ENCODE assay signal across 21 cellular contexts in genomic region chr22:42786606-42787356, GRCh38.
DNase-seq lines count a peak whose midpoint lies in the region; ATAC-seq, FAIRE-seq and TF ChIP-seq lines count a peak whose summit lies in the region.
"Had no signal": no experiment of that assay in that cellular context is flagged by ENCODE, and none has a peak within 500 bp of the region (broad histone marks: within the 10 kb centered on the region; RNA-seq: fewer than 3 reads in every experiment).

No MANE protein-coding gene starts in this region.

- H3K27me3 ChIP-seq in H9 (ENCODE audit: insufficient read depth, low read length) = no peaks in the 10 kb centered on the region
- H3K27me3 ChIP-seq: BLaER1 had no signal

- H3K23me2 ChIP-seq in H9 (ENCODE audit: insufficient read length, low read depth, low read length, poor library complexity, severe bottlenecking) = no peaks in the 10 kb centered on the region

- FAIRE-seq in GM12891 (lab: Jason Lieb, UNC) = peak; percentile 72
- FAIRE-seq: GM12878 had no signal

- no peak overlapping the region for H3K14ac ChIP-seq in H9 (ENCODE audit: insufficient read depth, low read length)

- TF ChIP-seq CTCF in H9 (conservative IDR thresholded peaks at IDR 0.05) = no peak
- no peak for TF ChIP-seq CTCF in neural crest cell (conservative IDR thresholded peaks at IDR 0.05)

- H3K79me1 ChIP-seq in H9 (ENCODE audit: insufficient read depth, low read depth, low read length, poor library complexity, severe bottlenecking) = no peaks in the 10 kb centered on the region

- H3K27ac Mint-ChIP-seq in H9 (peak overlapping the region in 1 of 3 experiments; percentile 60; a peak in 1 of 7 replicates), neural crest cell (ENCODE audit: unreplicated experiment) (peak overlapping the region; percentile 57)
- H3K27ac Mint-ChIP-seq: CD4-positive, alpha-beta T cell had no signal

- H2BK15ac ChIP-seq in H9 (ENCODE audit: low read depth, low read length) = no peak overlapping the region

- no peak overlapping the region for H3K4me2 ChIP-seq in H9 (ENCODE audit: insufficient read depth, insufficient read length, low read length)
- H3K4me2 ChIP-seq: BLaER1 had no signal

- no peak overlapping the region for H2BK12ac ChIP-seq in H9 (ENCODE audit: insufficient read length, low read depth, low read length)

- H3K4ac ChIP-seq in H9 (ENCODE audit: low read depth, low read length) = no peak overlapping the region

- H3K4me3 Mint-ChIP-seq in H9 (no peak overlapping the region), neural crest cell (no peak overlapping the region)
- H3K4me3 Mint-ChIP-seq: CD4-positive, alpha-beta T cell had no signal

- H4K5ac ChIP-seq in H9 (ENCODE audit: insufficient read length, low read depth, low read length) = no peak overlapping the region

- H3K27me3 Mint-ChIP-seq in H9 (ENCODE audit: low read depth) (peaks cover 3% of the 10 kb centered on the region), neural crest cell (ENCODE audit: low read depth) (no peaks in the 10 kb centered on the region)
- H3K27me3 Mint-ChIP-seq: CD4-positive, alpha-beta T cell had no signal

- H3K9me3 Mint-ChIP-seq in H9 (no peaks in the 10 kb centered on the region), neural crest cell (no peaks in the 10 kb centered on the region)
- H3K9me3 Mint-ChIP-seq: CD4-positive, alpha-beta T cell had no signal

- no CpG with 5 or more reads among the region's 16 CpGs for WGBS in H9 (ENCODE audit: extremely low coverage, insufficient read length, low lambda C conversion rate)

- H3K23ac ChIP-seq in H9 (ENCODE audit: insufficient read length, low read depth, low read length) = no peak overlapping the region

- no peak overlapping the region for H3K56ac ChIP-seq in H9 (ENCODE audit: insufficient read length, low read depth, low read length)

- no peak overlapping the region for H3K9ac ChIP-seq in H9 (ENCODE audit: extremely low read depth, insufficient read length, low read length)
- H3K9ac ChIP-seq: BLaER1, GM23248 had no signal

- H3K4me1 Mint-ChIP-seq in H9 (peaks cover 0 to 8% of the 10 kb centered on the region in 2 experiments; a peak in 2 of 4 replicates), neural crest cell (peaks cover 3% of the 10 kb centered on the region)

- H3T11ph ChIP-seq in H9 (ENCODE audit: low read length) = no peak overlapping the region

- no peaks in the 10 kb centered on the region for H4K20me1 ChIP-seq in H9 (ENCODE audit: control insufficient read depth, insufficient read depth, insufficient read length)
- H4K20me1 ChIP-seq: BLaER1 had no signal

- H2AK5ac ChIP-seq in H9 (ENCODE audit: insufficient read length, low read length) = no peak overlapping the region

- ATAC-seq in GM21526 (IDR thresholded peaks at IDR 0.05; ENCODE audit: low FRiP score, unreplicated experiment) = no peak

- no peaks in the 10 kb centered on the region for H3K9me3 ChIP-seq in H9 (ENCODE audit: control insufficient read depth, low read depth, low read length)
- H3K9me3 ChIP-seq: BLaER1 had no signal

- no peak overlapping the region for H3K27ac ChIP-seq in H9 (ENCODE audit: insufficient read length, low read depth, low read length)
- H3K27ac ChIP-seq: BLaER1, GM23248 had no signal

- H3K4me1 ChIP-seq in H9 (ENCODE audit: insufficient read depth, low read length) = no peaks in the 10 kb centered on the region
- H3K4me1 ChIP-seq: BLaER1 had no signal

- no peak overlapping the region for H2AFZ ChIP-seq in H9 (ENCODE audit: low read length)
- H2AFZ ChIP-seq: GM23248 had no signal

- H4K8ac ChIP-seq in H9 (replicated peaks; ENCODE audit: insufficient read length, low read depth, low read length) = peak overlapping the region; percentile 35

- H3K36me3 Mint-ChIP-seq in H9 (ENCODE audit: insufficient read depth in 1 of 3, low read depth in 3 of 3) (no peaks in the 10 kb centered on the region), neural crest cell (ENCODE audit: low read depth) (no peaks in the 10 kb centered on the region)

- DNase-seq in GM12891 (ENCODE audit: insufficient read length, low spot score) (no peak), H9 (no peak), NCI-H82 treated with DMSO at 0.1 percent for 48 hours (lab: John Stamatoyannopoulos, UW; ENCODE audit: unreplicated experiment) (peak; percentile 44), neural crest cell (ENCODE audit: low read depth, low spot score) (no peak), NCI-H1105 (lab: John Stamatoyannopoulos, UW) (no peak)
- no peak for DNase-seq in activated T-cell treated with anti-CD3 and anti-CD28 coated beads, Interleukin-2, amount 50 U/mL, for 1 hour
- DNase-seq: CD4-positive, alpha-beta T cell; COR-L47; DMS 273 treated with DMSO at 0.1 percent for 48 hours; DND-41; GM23248; Kasumi-1; NCI-H1417; NCI-H1694 treated with DMSO at 0.1 percent for 48 hours; NCI-H2107; NCI-H510A; NCI-H774; SHP77 had no signal

- no peak overlapping the region for H2BK5ac ChIP-seq in H9 (ENCODE audit: insufficient read length, low read length)

- no peak overlapping the region for H4K91ac ChIP-seq in H9 (ENCODE audit: insufficient read length, low read depth, low read length)

- TF ChIP-seq POLR2A in GM12891 (IDR thresholded peaks at IDR 0.05; ENCODE audit: low read depth, low read length) = no peak

- H2BK20ac ChIP-seq in H9 (ENCODE audit: low read depth, low read length, poor library complexity, severe bottlenecking) = no peak overlapping the region

- no peaks in the 10 kb centered on the region for H3K79me2 ChIP-seq in H9 (ENCODE audit: insufficient read depth, low read length)

- no peak overlapping the region for H2BK120ac ChIP-seq in H9 (ENCODE audit: low read depth, low read length, poor library complexity, severe bottlenecking)

- no peak overlapping the region for H3K18ac ChIP-seq in H9 (ENCODE audit: insufficient read length, low read depth, low read length)

TF ChIP-seq in GM12891, 5 proteins besides CTCF, POLR2A, EP300 and RAD21:
- TF ChIP-seq POU2F2 (IDR thresholded peaks at IDR 0.05; ENCODE audit: low read depth, low read length) (no peak), TAF1 (IDR thresholded peaks at IDR 0.05; ENCODE audit: low read depth, low read length) (no peak), POLR2AphosphoS5 (IDR thresholded peaks at IDR 0.05; ENCODE audit: low read depth, low read length) (no peak), SPI1 (IDR thresholded peaks at IDR 0.05; ENCODE audit: low read depth, low read length) (no peak), PAX5 (IDR thresholded peaks at IDR 0.05; ENCODE audit: insufficient read depth, low read length, severe bottlenecking) (no peak)
TF ChIP-seq in GM12891: peak in this region for 0.
